ENCODE assay signal across 10 cellular contexts in genomic region chr15:52379395-52380111, GRCh38.
A peak's percentile ranks its signal among the peaks of the same experiment; 100 is the strongest.
DNase-seq lines count a peak whose midpoint lies in the region; ATAC-seq and TF ChIP-seq lines count a peak whose summit lies in the region.
"Had no signal": no experiment of that assay in that cellular context is flagged by ENCODE, and none has a peak within 500 bp of the region (broad histone marks: within the 10 kb centered on the region; RNA-seq: fewer than 3 reads in every experiment).

No MANE protein-coding gene starts in this region.

- no peaks in the 10 kb centered on the region for H3K9me3 ChIP-seq in esophagus muscularis mucosa

- H3K4me3 ChIP-seq in esophagus muscularis mucosa: no peak overlapping the region
- H3K4me3 ChIP-seq: SK-N-MC had no signal

- H3K36me3 ChIP-seq in esophagus muscularis mucosa: peaks cover 29 to 94% (median 71%) of the 10 kb centered on the region in 4 donors

- TF ChIP-seq POLR2A in esophagus muscularis mucosa (IDR thresholded peaks at IDR 0.05; ENCODE audit: low read depth): no peak

- no peaks in the 10 kb centered on the region for H3K27me3 ChIP-seq in esophagus muscularis mucosa

- intact Hi-C loops in esophagus muscularis mucosa (cut with DNase I): no loop called here

- no peaks in the 10 kb centered on the region for H3K4me1 ChIP-seq in esophagus muscularis mucosa

- DNase-seq in germinal center (ENCODE audit: low spot score): peak; percentile 7
- DNase-seq in DMS114 treated with DMSO at 0.1 percent for 48 hours (lab: John Stamatoyannopoulos, UW; ENCODE audit: unreplicated experiment): no peak
- no peak for DNase-seq in esophagus muscularis mucosa (ENCODE audit: extremely low spot score)
- DNase-seq in NCI-H2081 treated with DMSO at 0.1 percent for 48 hours (lab: John Stamatoyannopoulos, UW): no peak
- DNase-seq in NCI-H748 (lab: John Stamatoyannopoulos, UW; ENCODE audit: unreplicated experiment): no peak
- DNase-seq: stimulated activated CD4-positive, alpha-beta T cell treated with anti-CD3 and anti-CD28 coated beads, Interleukin-4, amount 100 ng/mL, for 1 hour had no signal

- H3K27ac ChIP-seq in esophagus muscularis mucosa (replicated peaks in 1 of 4): no peak overlapping the region
- H3K27ac ChIP-seq: SK-N-MC had no signal

- TF ChIP-seq EP300 in esophagus muscularis mucosa (IDR thresholded peaks at IDR 0.05): no peak

- TF ChIP-seq CTCF in esophagus muscularis mucosa (IDR thresholded peaks at IDR 0.05): no peak

- 91% methylated on average over 14 of the region's 14 CpGs for WGBS in esophagus muscularis mucosa

- ATAC-seq in GM18519 (IDR thresholded peaks at IDR 0.05; ENCODE audit: low FRiP score, unreplicated experiment) (peak; percentile 50), GM19467 (IDR thresholded peaks at IDR 0.05; ENCODE audit: unreplicated experiment) (peak; percentile 66), HG03103 (IDR thresholded peaks at IDR 0.05; ENCODE audit: low read depth, unreplicated experiment) (peak; percentile 49)
